ENCODE assay signal across 16 cellular contexts in genomic region chr10:63042256-63042655, GRCh38.
"Had no signal": no experiment of that assay in that cellular context is flagged by ENCODE, and none has a peak within 500 bp of the region (broad histone marks: within the 10 kb centered on the region; RNA-seq: fewer than 3 reads in every experiment).

No MANE protein-coding gene starts in this region.

- H3K79me2 ChIP-seq: hepatocyte had no signal

- H3K4me1 ChIP-seq: left lung, right atrium auricular region, transverse colon had no signal

- FAIRE-seq: kidney had no signal

- H3K4me3 ChIP-seq: hepatocyte, left lung, right atrium auricular region, skin epidermis, transverse colon had no signal

- ATAC-seq: left lung; natural killer cell treated with Interleukin-12 subunit alpha and Interleukin-12 subunit beta and Interleukin-15 and Interleukin-18, amount 100 ng/mL, for 72 hours had no signal

- H3K4me2 ChIP-seq: hepatocyte had no signal

- H3K36me3 ChIP-seq: left lung, right atrium auricular region, transverse colon had no signal

- DNase-seq: activated B cell treated with CpG ODN at 0.5 μM for 24 hours; activated CD4-positive, alpha-beta T cell treated with anti-CD3 and anti-CD28 coated beads, Interleukin-2, amount 10 ng/mL, durations not matched to agents 7 days and 5 days; activated naive CD8-positive, alpha-beta T cell treated with anti-CD3 and anti-CD28 coated beads for 36 hours; kidney; left lung; mammary epithelial cell; nucleus accumbens; stimulated activated CD4-positive, alpha-beta T cell treated with anti-CD3 and anti-CD28 coated beads, Interleukin-4, amount 100 ng/mL, for 4 hours; stimulated activated CD8-positive, alpha-beta memory T cell treated with anti-CD3 and anti-CD28 coated beads, Interleukin-4, amount 100 ng/mL, for 48 hours; stimulated activated naive CD4-positive, alpha-beta T cell treated with Interleukin-2 at 50 U/mL for 16 hours; substantia nigra; transverse colon had no signal

- H2AFZ ChIP-seq: hepatocyte had no signal

- H3K27ac ChIP-seq: hepatocyte, left lung, right atrium auricular region, skin epidermis, transverse colon had no signal

- H3K27me3 ChIP-seq: hepatocyte, right atrium auricular region had no signal
